Comparison of ENCODE assay signal across 11 cellular contexts in genomic region chr20:53608071-53608455, GRCh38. TPM values are rescaled to one million over a fixed set of nuclear protein-coding genes. Genes with fewer than 3 reads are reported as not detected.
A peak's percentile ranks its signal among the peaks of the same experiment; 100 is the strongest.
DNase-seq lines count a peak whose midpoint lies in the region; ATAC-seq, FAIRE-seq and TF ChIP-seq lines count a peak whose summit lies in the region.
"Had no signal": no experiment of that assay in that cellular context is flagged by ENCODE, and none has a peak within 500 bp of the region (broad histone marks: within the 10 kb centered on the region; RNA-seq: fewer than 3 reads in every experiment).

No MANE protein-coding gene starts in this region.

- H2BK5ac ChIP-seq in H1 (ENCODE audit: low read depth, low read length), result 0 out of 2 replicates have a peak overlapping the region, but pooled peaks have one; percentile 81

- H3K79me2 ChIP-seq in DND-41 (ENCODE audit: insufficient read depth, low read length), result peaks cover 19% of the 10 kb centered on the region
- no peaks in the 10 kb centered on the region for H3K79me2 ChIP-seq in H1 (ENCODE audit: control insufficient read depth in 1 of 2, insufficient read depth in 2 of 2, low read length in 2 of 2)

- H3K23ac ChIP-seq in H1 (ENCODE audit: insufficient read length), result no peak overlapping the region

- no peak for TF ChIP-seq EP300 in H1 (IDR thresholded peaks at IDR 0.05; ENCODE audit: borderline replicate concordance in 1 of 2, low read depth in 2 of 2, low read length in 2 of 2)

- H3K56ac ChIP-seq in H1 (replicated peaks; ENCODE audit: insufficient read length, low read depth, low read length), result no peak overlapping the region

- TF ChIP-seq CTCF in DND-41 (IDR thresholded peaks at IDR 0.05; ENCODE audit: borderline replicate concordance, extremely low read depth, low read length, poor library complexity, severe bottlenecking), result no peak
- no peak for TF ChIP-seq CTCF in Panc1 (IDR thresholded peaks at IDR 0.05)
- no peak for TF ChIP-seq CTCF in H1 (IDR thresholded peaks at IDR 0.05; ENCODE audit: control extremely low read depth in 1 of 3, insufficient read depth in 1 of 3, low read depth in 1 of 3, low read length in 3 of 3)

- H2BK120ac ChIP-seq in H1 (replicated peaks; ENCODE audit: low read depth, low read length), result no peak overlapping the region

- H2BK15ac ChIP-seq in H1 (ENCODE audit: low read length), result peak overlapping the region; percentile 36; the same call in 1 of the 2 replicates

- H4K91ac ChIP-seq in H1 (replicated peaks; ENCODE audit: insufficient read length, low read length), result peak overlapping the region; percentile 83

- H4K5ac ChIP-seq in H1 (ENCODE audit: insufficient read length, low read depth, low read length), result no peak overlapping the region

- peaks cover 5% of the 10 kb centered on the region; the same call in 1 of the 2 replicates for H3K36me3 ChIP-seq in DND-41 (ENCODE audit: insufficient read depth, low read length)
- no peaks in the 10 kb centered on the region for H3K36me3 ChIP-seq in Panc1 (ENCODE audit: control insufficient read depth, insufficient read depth, low read length)
- no peaks in the 10 kb centered on the region for H3K36me3 ChIP-seq in H1 (ENCODE audit: control insufficient read depth in 2 of 4, insufficient read depth in 4 of 4, low read length in 3 of 4)
- H3K36me3 ChIP-seq: adrenal gland, colonic mucosa had no signal

- H3K18ac ChIP-seq in H1 (ENCODE audit: extremely low read depth, low read length), result no peak overlapping the region

- peak overlapping the region; percentile 80; the same call in 1 of the 2 replicates for H2BK20ac ChIP-seq in H1 (ENCODE audit: low read length)

- ATAC-seq in DND-41 (ENCODE audit: insufficient read depth, low read depth) (no peak), Panc1 (no peak), sciatic nerve (peak; percentile 27), HG02571 (IDR thresholded peaks at IDR 0.05; ENCODE audit: unreplicated experiment) (no peak)

- no peak for FAIRE-seq in H1 (lab: Jason Lieb, UNC)

- H3K23me2 ChIP-seq in H1 (ENCODE audit: low read depth, low read length), result no peaks in the 10 kb centered on the region

- TF ChIP-seq RAD21 in H1 (IDR thresholded peaks at IDR 0.05 in 1 of 2, conservative IDR thresholded peaks at IDR 0.05 in 1 of 2; ENCODE audit: low read depth in 2 of 2, low read length in 2 of 2), result no peak

- DNase-seq in DND-41 (no peak), Panc1 (ENCODE audit: low read depth, low spot score) (no peak), H1 (ENCODE audit: low read depth in 1 of 2, low spot score in 2 of 2) (no peak), sciatic nerve (ENCODE audit: low spot score) (no peak), substantia nigra (lab: John Stamatoyannopoulos, UW) (no peak), RPMI8226 (no peak), DMS153 (lab: John Stamatoyannopoulos, UW) (no peak)
- DNase-seq: activated CD4-positive, CD25-positive, alpha-beta regulatory T cell treated with anti-CD3 and anti-CD28 coated beads, Interleukin-2, amount 50 U/mL, for 72 hours had no signal

- H3K9me3 ChIP-seq in DND-41 (ENCODE audit: insufficient read depth, low read length, severe bottlenecking), result no peaks in the 10 kb centered on the region
- no peaks in the 10 kb centered on the region for H3K9me3 ChIP-seq in Panc1 (ENCODE audit: control insufficient read depth, insufficient read depth, low read depth, low read length)
- H3K9me3 ChIP-seq in H1 (ENCODE audit: insufficient read depth in 2 of 2, low read depth in 1 of 2, low read length in 1 of 2), result no peaks in the 10 kb centered on the region
- H3K9me3 ChIP-seq: adrenal gland, colonic mucosa had no signal

- H3K4me3 ChIP-seq in DND-41 (ENCODE audit: low read depth in 1 of 2, low read length in 2 of 2) (peak overlapping the region in 1 of 2 experiments; percentile 53; a peak in 1 of 4 replicates), Panc1 (ENCODE audit: low read depth in 2 of 2, low read length in 2 of 2) (no peak overlapping the region), H1 (ENCODE audit: extremely low read depth in 1 of 4, insufficient read depth in 2 of 4, low read depth in 3 of 4, low read length in 4 of 4) (no peak overlapping the region)
- H3K4me3 ChIP-seq: adrenal gland, colonic mucosa had no signal

- H2BK12ac ChIP-seq in H1 (ENCODE audit: low read depth, low read length), result peak overlapping the region; percentile 99; the same call in 1 of the 2 replicates

- peak overlapping the region; percentile 59 for H3K4me2 ChIP-seq in DND-41 (ENCODE audit: insufficient read depth, low read length)
- no peak overlapping the region for H3K4me2 ChIP-seq in H1 (ENCODE audit: insufficient read depth in 1 of 2, low read depth in 2 of 2, low read length in 2 of 2)

- no peak overlapping the region for H2AFZ ChIP-seq in DND-41 (ENCODE audit: low read depth, low read length)
- H2AFZ ChIP-seq in H1 (ENCODE audit: low read length), result peak overlapping the region; percentile 55; the same call in 1 of the 2 replicates

- H3K4ac ChIP-seq in H1 (replicated peaks; ENCODE audit: insufficient read length, low read depth, low read length), result no peak overlapping the region

- peaks cover 35% of the 10 kb centered on the region for H3K4me1 ChIP-seq in DND-41 (ENCODE audit: insufficient read depth, low read length)
- H3K4me1 ChIP-seq in Panc1 (ENCODE audit: control insufficient read depth, insufficient read depth, low read length), result peaks cover 48% of the 10 kb centered on the region
- peaks cover 5 to 17% (median 11%) of the 10 kb centered on the region in 4 experiments for H3K4me1 ChIP-seq in H1 (replicated peaks in 1 of 4; ENCODE audit: control insufficient read depth in 3 of 4, insufficient read depth in 4 of 4, low read length in 3 of 4)
- H3K4me1 ChIP-seq: colonic mucosa had no signal

- intact Hi-C loops in Panc1 (cut with micrococcal nuclease; ENCODE audit: unreplicated experiment), result no loop called here
- intact Hi-C loops in sciatic nerve (cut with DNase I), result no loop called here

- peak overlapping the region; percentile 91; the same call in 1 of the 2 replicates for H2AK5ac ChIP-seq in H1 (ENCODE audit: low read depth, low read length)

- in situ Hi-C loops in Panc1 (cut with HindIII; ENCODE audit: low pct_unique_long_range_greater_than_20kb, low sequenced_read_pairs), result no loop called here

- no TSS peak for BruUV-seq in Panc1 (replicated peaks; lab: Mats Ljungman, UMichigan)

- WGBS in H1 (ENCODE audit: extremely low coverage in 1 of 2, insufficient coverage in 1 of 2, insufficient read length in 1 of 2, insufficient replicate concordance in 2 of 2, low coverage in 1 of 2, low lambda C conversion rate in 2 of 2, missing lambda C conversion rate in 1 of 2), 2 experiments, result 93% methylated on average over 22 of the region's 23 CpGs; no CpG with 5 or more reads in 1 of the 2 experiments

- CTCF ChIA-PET in Panc1 (lab: Charles Lee) (no interaction called here), H1 (lab: Charles Lee; ENCODE audit: partially characterized antibody) (no interaction called here)

- no peaks in the 10 kb centered on the region for H3K79me1 ChIP-seq in H1 (ENCODE audit: low read depth, low read length)

- H4K20me1 ChIP-seq in DND-41 (ENCODE audit: insufficient read depth, low read length) (no peaks in the 10 kb centered on the region), H1 (replicated peaks in 1 of 2; ENCODE audit: control insufficient read depth in 1 of 2, insufficient read depth in 2 of 2, low read length in 2 of 2) (no peaks in the 10 kb centered on the region)

- H3K14ac ChIP-seq in H1 (ENCODE audit: insufficient read length), result no peak overlapping the region

- POLR2A ChIA-PET in Panc1 (lab: Charles Lee) (no interaction called here), H1 (lab: Charles Lee; ENCODE audit: partially characterized antibody) (interaction anchor here (1.0 to 1.5 kb wide), 2 partner anchors 15 to 17 kb away, joined by 3 read pairs; no protein-coding TSS in a partner anchor)

- no peak for TF ChIP-seq POLR2A in H1 (IDR thresholded peaks at IDR 0.05; ENCODE audit: control extremely low read depth in 1 of 2, low read depth in 2 of 2, low read length in 2 of 2)

- H3K27ac ChIP-seq in DND-41 (ENCODE audit: low read length) (peak overlapping the region; percentile 88), Panc1 (ENCODE audit: low read length) (peak overlapping the region; percentile 100), H1 (ENCODE audit: low read depth, low read length) (no peak overlapping the region), substantia nigra (ENCODE audit: low read depth, low read length, poor library complexity, severe bottlenecking) (no peak overlapping the region)

- H3K9ac ChIP-seq in DND-41 (ENCODE audit: low read depth, low read length) (no peak overlapping the region; the same call in 1 of the 2 replicates), H1 (replicated peaks in 1 of 4; ENCODE audit: extremely low read depth in 1 of 4, low read depth in 3 of 4, low read length in 3 of 4) (no peak overlapping the region)

- H4K8ac ChIP-seq in H1 (ENCODE audit: extremely low read depth, insufficient read depth, low read length), result no peak overlapping the region; the same call in 1 of the 2 replicates

- no peaks in the 10 kb centered on the region for H3K27me3 ChIP-seq in DND-41 (ENCODE audit: insufficient read depth, low read length, poor library complexity)
- H3K27me3 ChIP-seq in Panc1 (ENCODE audit: control insufficient read depth, insufficient read depth, low read length), result no peaks in the 10 kb centered on the region
- no peaks in the 10 kb centered on the region for H3K27me3 ChIP-seq in H1 (replicated peaks in 1 of 4; ENCODE audit: control insufficient read depth in 3 of 4, extremely low read depth in 1 of 4, insufficient read depth in 3 of 4, low read length in 3 of 4)
- H3K27me3 ChIP-seq: adrenal gland, colonic mucosa had no signal

TF ChIP-seq in H1, 55 proteins besides CTCF, POLR2A, EP300 and RAD21 (continues in another document):
- no peak for TF ChIP-seq E2F6 (IDR thresholded peaks at IDR 0.05)
- no peak for TF ChIP-seq KDM4A (IDR thresholded peaks at IDR 0.05; ENCODE audit: low read depth, low read length, severe bottlenecking)

RNA-seq across cellular contexts. Expression of gene ZNF217, which starts 14.4 kb away (rescaled TPM):
- total RNA-seq in Panc1 (2021; ENCODE audit: unreplicated experiment) (210 TPM), sciatic nerve (34.9 TPM)
- polyA plus RNA-seq in Panc1 (2012; ENCODE audit: insufficient read length), result 80.1 TPM
- 87.9 and 89.8 TPM in 2 replicates for total RNA-seq in H1 (2021; fragmentation: NEBNext Ultra II Directional; extraction: Animal tissue kit (Norgen Biotek cat#: 25700))
- 14.3 and 15.3 TPM in 2 replicates for polyA plus RNA-seq in H1 (2011; rRNA removed)
- polyA plus RNA-seq in H1 (2011; cell fraction: cytosol; rRNA removed), result 20.7 TPM
- 26.5 TPM for polyA plus RNA-seq in H1 (2011; cell fraction: nucleus; rRNA removed)
- 30.3 to 46.0 TPM (median 35.4 TPM) in 4 replicates for polyA plus RNA-seq in H1 (2012, experiment 1 of 2)
- 3.0 TPM for polyA plus RNA-seq in H1 (2012, experiment 2 of 2)
- polyA plus RNA-seq in H1 (2013, experiment 1 of 2), result 30.9 TPM
- 30.1 TPM for polyA plus RNA-seq in H1 (2013, experiment 2 of 2)
- polyA minus RNA-seq in H1 (2011; rRNA and poly(A)+ RNA removed), result 73.4 and 80.4 TPM in 2 replicates
- polyA minus RNA-seq in H1 (2011; cell fraction: cytosol; rRNA and poly(A)+ RNA removed), result 52.0 TPM
- polyA minus RNA-seq in H1 (2011; cell fraction: nucleus; rRNA and poly(A)+ RNA removed), result 43.5 TPM

Comparison
In these comparisons a context has a peak if more than half of its experiments do, and no peak if none do; other contexts are left out.
1. H3K27ac ChIP-seq: peak in DND-41 (single experiment) and Panc1 (single experiment); none in H1 (single experiment) and substantia nigra (single experiment).